In genomic region chr12:3365416-3366385, GRCh38 we compare ENCODE assay signal across 2 cellular contexts.
TF ChIP-seq lines count a peak whose summit lies in the region.

No MANE protein-coding gene starts in this region.

TF ChIP-seq in IMR-90, 13 proteins besides CTCF, POLR2A, EP300 and RAD21:
- no peak for TF ChIP-seq RCOR1 (IDR thresholded peaks at IDR 0.05; ENCODE audit: insufficient replicate concordance, low read length)

TF ChIP-seq in H1, 55 proteins besides CTCF, POLR2A, EP300 and RAD21:
- TF ChIP-seq KDM4A (IDR thresholded peaks at IDR 0.05; ENCODE audit: low read depth, low read length, severe bottlenecking) (peak; percentile 67), TAF1 (IDR thresholded peaks at IDR 0.05; ENCODE audit: low read depth, low read length) (0 out of 2 replicates have a peak, but pooled peaks have one; percentile 41), RBBP5 (IDR thresholded peaks at IDR 0.05; ENCODE audit: borderline replicate concordance, low read depth, low read length) (no peak), SIRT6 (IDR thresholded peaks at IDR 0.05; ENCODE audit: low read length) (no peak), SIN3A (conservative IDR thresholded peaks at IDR 0.05 in 1 of 2, IDR thresholded peaks at IDR 0.05 in 1 of 2; ENCODE audit: low read depth in 1 of 2, low read length in 2 of 2) (peak in 1 of 2 experiments; percentile 58; a peak in 1 of 4 replicates), EZH2 (IDR thresholded peaks at IDR 0.05; ENCODE audit: low read depth, low read length, severe bottlenecking) (peak; percentile 9), ZNF274 (IDR thresholded peaks at IDR 0.05; ENCODE audit: borderline replicate concordance, extremely low read depth, low read length) (no peak)
